In genomic region chr4:151688785-151689043, GRCh38 we compare ENCODE assay signal across 25 cellular contexts.
DNase-seq lines count a peak whose midpoint lies in the region; ATAC-seq, FAIRE-seq and TF ChIP-seq lines count a peak whose summit lies in the region.
"Had no signal": no experiment of that assay in that cellular context is flagged by ENCODE, and none has a peak within 500 bp of the region (broad histone marks: within the 10 kb centered on the region; RNA-seq: fewer than 3 reads in every experiment).

No MANE protein-coding gene starts in this region.

- peaks cover 9% of the 10 kb centered on the region for H3K36me3 Mint-ChIP-seq in astrocyte (ENCODE audit: low read depth, unreplicated experiment)

- POLR2A ChIA-PET in SK-N-SH (lab: Yijun Ruan, JAX) = no interaction called here

- H3K27me3 ChIP-seq in SK-N-SH (ENCODE audit: insufficient read depth) = no peaks in the 10 kb centered on the region
- peaks cover 2% of the 10 kb centered on the region for H3K27me3 ChIP-seq in astrocyte (ENCODE audit: insufficient read depth, low read length)
- H3K27me3 ChIP-seq in smooth muscle cell (ENCODE audit: low read depth) = no peaks in the 10 kb centered on the region
- no peaks in the 10 kb centered on the region for H3K27me3 ChIP-seq in osteoblast (ENCODE audit: insufficient read depth, low read length)
- H3K27me3 ChIP-seq: suprapubic skin, vagina had no signal

- peak overlapping the region; percentile 10 for H3K27ac Mint-ChIP-seq in astrocyte (ENCODE audit: unreplicated experiment)
- H3K27ac Mint-ChIP-seq: stimulated activated effector memory CD8-positive, alpha-beta T cell treated with anti-CD3 and anti-CD28 coated beads, Interleukin-12 subunit alpha, Interleukin-12 subunit beta, amount 100 ng/mL, for 72 hours; T-helper 2 cell treated with Interferon-gamma antibody and Interleukin-4, amounts not matched to agents 5 μg/mL and 100 μg/mL, for 36 hours had no signal

- H3K4me3 Mint-ChIP-seq in astrocyte (ENCODE audit: unreplicated experiment) = peak overlapping the region; percentile 12
- H3K4me3 Mint-ChIP-seq: activated CD4-positive, alpha-beta T cell treated with anti-CD3 and anti-CD28 coated beads for 36 hours; memory B cell; naive B cell; stimulated activated effector memory CD8-positive, alpha-beta T cell treated with anti-CD3 and anti-CD28 coated beads, Interleukin-12 subunit alpha, Interleukin-12 subunit beta, amount 100 ng/mL, for 72 hours; T-helper 2 cell treated with Interferon-gamma antibody and Interleukin-4, amounts not matched to agents 5 μg/mL and 100 μg/mL, for 36 hours had no signal

- FAIRE-seq in astrocyte (lab: Jason Lieb, UNC) (no peak), GM19239 (lab: Jason Lieb, UNC) (no peak)

- H3K4me3 ChIP-seq in SK-N-SH (ENCODE audit: low read depth in 2 of 2, low read length in 1 of 2) (no peak overlapping the region), astrocyte (ENCODE audit: insufficient read depth, low read depth, low read length) (no peak overlapping the region), mesodermal cell (ENCODE audit: extremely low read depth, insufficient read depth, low read length, poor library complexity, severe bottlenecking) (no peak overlapping the region), smooth muscle cell (no peak overlapping the region), osteoblast (ENCODE audit: insufficient read depth, low read length) (no peak overlapping the region)
- H3K4me3 ChIP-seq: suprapubic skin, vagina had no signal

- H3K27me3 Mint-ChIP-seq in astrocyte (ENCODE audit: low read depth, unreplicated experiment) = no peaks in the 10 kb centered on the region
- H3K27me3 Mint-ChIP-seq: activated CD4-positive, alpha-beta T cell treated with anti-CD3 and anti-CD28 coated beads for 36 hours; memory B cell; naive B cell had no signal

- no peak for TF ChIP-seq EP300 in SK-N-SH (IDR thresholded peaks at IDR 0.05; ENCODE audit: borderline replicate concordance in 1 of 2, low read depth in 1 of 2, low read length in 1 of 2)

- CTCF ChIA-PET in SK-N-SH (lab: Yijun Ruan, JAX) = interaction anchor here (1.0 kb wide), 1 partner anchor 25 kb away, joined by 3 read pairs; no protein-coding TSS in a partner anchor

- H3K79me2 ChIP-seq in SK-N-SH (ENCODE audit: insufficient read depth) = no peaks in the 10 kb centered on the region
- H3K79me2 ChIP-seq in astrocyte (ENCODE audit: insufficient read depth, low read length) = no peaks in the 10 kb centered on the region
- H3K79me2 ChIP-seq in smooth muscle cell (ENCODE audit: low read depth) = no peaks in the 10 kb centered on the region
- no peaks in the 10 kb centered on the region for H3K79me2 ChIP-seq in osteoblast (ENCODE audit: insufficient read depth, low read length)

- ATAC-seq in SK-N-SH treated with all-trans-retinoic acid at 6 μM for 48 hours (no peak), GM21717 (IDR thresholded peaks at IDR 0.05; ENCODE audit: unreplicated experiment) (no peak)
- ATAC-seq: activated CD4-positive, alpha-beta T cell treated with anti-CD3 and anti-CD28 coated beads for 36 hours; HCT116; stimulated activated effector memory CD8-positive, alpha-beta T cell treated with anti-CD3 and anti-CD28 coated beads, Interleukin-12 subunit alpha, Interleukin-12 subunit beta, amount 100 ng/mL, for 72 hours had no signal

- H4K20me1 ChIP-seq in SK-N-SH (ENCODE audit: insufficient read depth) (no peaks in the 10 kb centered on the region), astrocyte (ENCODE audit: insufficient read depth, low read length) (no peaks in the 10 kb centered on the region), smooth muscle cell (ENCODE audit: low read depth) (peaks cover 5% of the 10 kb centered on the region), osteoblast (ENCODE audit: insufficient read depth, low read length) (no peaks in the 10 kb centered on the region)

- H3K27ac ChIP-seq in SK-N-SH (ENCODE audit: low read depth in 2 of 2, low read length in 1 of 2) = peak overlapping the region in 1 of 2 experiments; percentile 47; a peak in 3 of 4 replicates
- no peak overlapping the region for H3K27ac ChIP-seq in astrocyte (ENCODE audit: low read depth, low read length)
- H3K27ac ChIP-seq in mesodermal cell (ENCODE audit: low read depth, low read length, severe bottlenecking) = peak overlapping the region; percentile 63
- H3K27ac ChIP-seq in smooth muscle cell (ENCODE audit: low read depth) = peak overlapping the region; percentile 26
- no peak overlapping the region for H3K27ac ChIP-seq in osteoblast (ENCODE audit: low read depth, low read length)
- H3K27ac ChIP-seq: 22Rv1, epithelial cell of prostate, suprapubic skin had no signal

- no peaks in the 10 kb centered on the region for H3K36me3 ChIP-seq in SK-N-SH (replicated peaks in 1 of 2; ENCODE audit: control insufficient read depth in 1 of 2, insufficient read depth in 2 of 2, low read length in 1 of 2)
- H3K36me3 ChIP-seq in astrocyte (ENCODE audit: insufficient read depth, low read length) = no peaks in the 10 kb centered on the region
- H3K36me3 ChIP-seq in mesodermal cell (ENCODE audit: control insufficient read depth, insufficient read depth, low read length) = no peaks in the 10 kb centered on the region
- no peaks in the 10 kb centered on the region for H3K36me3 ChIP-seq in smooth muscle cell (ENCODE audit: low read depth)
- no peaks in the 10 kb centered on the region for H3K36me3 ChIP-seq in osteoblast (ENCODE audit: insufficient read depth, low read length)
- H3K36me3 ChIP-seq: suprapubic skin, vagina had no signal

- H3K4me1 ChIP-seq in SK-N-SH (ENCODE audit: control insufficient read depth in 1 of 2, insufficient read depth in 2 of 2, low read depth in 1 of 2, low read length in 1 of 2) = peaks cover 33 to 57% of the 10 kb centered on the region in 2 experiments
- H3K4me1 ChIP-seq in astrocyte (ENCODE audit: insufficient read depth, low read length) = peaks cover 42% of the 10 kb centered on the region
- H3K4me1 ChIP-seq in mesodermal cell (ENCODE audit: control insufficient read depth, insufficient read depth, low read length, poor library complexity, severe bottlenecking) = peaks cover 51% of the 10 kb centered on the region
- H3K4me1 ChIP-seq in smooth muscle cell (ENCODE audit: low read depth) = peaks cover 26% of the 10 kb centered on the region
- peaks cover 46% of the 10 kb centered on the region for H3K4me1 ChIP-seq in osteoblast (ENCODE audit: insufficient read depth, low read length)

- no peak overlapping the region for H2AFZ ChIP-seq in SK-N-SH (ENCODE audit: low read depth)
- H2AFZ ChIP-seq in astrocyte (ENCODE audit: low read depth, low read length) = no peak overlapping the region
- no peak overlapping the region for H2AFZ ChIP-seq in smooth muscle cell (ENCODE audit: low read depth)
- H2AFZ ChIP-seq in osteoblast (ENCODE audit: low read length) = no peak overlapping the region

- DNase-seq in SK-N-SH (no peak), astrocyte (ENCODE audit: low read depth) (no peak), smooth muscle cell (lab: John Stamatoyannopoulos, UW; ENCODE audit: unreplicated experiment) (no peak), osteoblast (ENCODE audit: insufficient read length, low spot score, missing footprints) (no peak), GM19239 (ENCODE audit: insufficient read length, low spot score) (no peak)
- DNase-seq: activated CD4-positive, alpha-beta T cell treated with anti-CD3 and anti-CD28 coated beads for 36 hours; activated gamma-delta T cell; activated T-cell treated with anti-CD3 and anti-CD28 coated beads for 4 hours; Calu3; effector CD4-positive, alpha-beta T cell; Karpas-422; MV-4-11; naive B cell; stimulated activated CD4-positive, alpha-beta T cell treated with anti-CD3 and anti-CD28 coated beads, Interleukin-4, amount 100 ng/mL, for 24 hours had no signal

- H3K9me2 ChIP-seq in SK-N-SH = no peaks in the 10 kb centered on the region

- no peak for TF ChIP-seq CTCF in SK-N-SH (IDR thresholded peaks at IDR 0.05)
- TF ChIP-seq CTCF in astrocyte (IDR thresholded peaks at IDR 0.05; ENCODE audit: insufficient read depth, low read depth, low read length) = no peak
- no peak for TF ChIP-seq CTCF in smooth muscle cell (IDR thresholded peaks at IDR 0.05; ENCODE audit: borderline replicate concordance, insufficient read depth, poor library complexity, severe bottlenecking)
- TF ChIP-seq CTCF in osteoblast (IDR thresholded peaks at IDR 0.05; ENCODE audit: extremely low read depth, low read depth, low read length) = no peak

- H3F3A ChIP-seq in SK-N-SH (replicated peaks; ENCODE audit: insufficient read depth) = peaks cover 17% of the 10 kb centered on the region
- peaks cover 19% of the 10 kb centered on the region for H3F3A ChIP-seq in smooth muscle cell (ENCODE audit: low read depth)

- TF ChIP-seq RAD21 in SK-N-SH (IDR thresholded peaks at IDR 0.05; ENCODE audit: low read length) = no peak

- H3K9me3 ChIP-seq in SK-N-SH = no peaks in the 10 kb centered on the region
- H3K9me3 ChIP-seq in astrocyte (ENCODE audit: insufficient read depth, low read depth, low read length) = no peaks in the 10 kb centered on the region
- H3K9me3 ChIP-seq in mesodermal cell (ENCODE audit: control insufficient read depth, low read length) = no peaks in the 10 kb centered on the region
- H3K9me3 ChIP-seq in smooth muscle cell (replicated peaks; ENCODE audit: low read depth) = no peaks in the 10 kb centered on the region
- no peaks in the 10 kb centered on the region for H3K9me3 ChIP-seq in osteoblast (ENCODE audit: low read depth, low read length)
- H3K9me3 ChIP-seq: suprapubic skin, vagina had no signal

- H3K4me2 ChIP-seq in SK-N-SH = peak overlapping the region; percentile 30; the same call in 1 of the 2 replicates
- H3K4me2 ChIP-seq in astrocyte (ENCODE audit: low read length) = peak overlapping the region; percentile 48
- H3K4me2 ChIP-seq in smooth muscle cell = no peak overlapping the region
- H3K4me2 ChIP-seq in osteoblast (ENCODE audit: insufficient read depth, low read length) = no peak overlapping the region

- H3K9ac ChIP-seq in SK-N-SH (no peak overlapping the region), astrocyte (ENCODE audit: low read length) (peak overlapping the region; percentile 45), smooth muscle cell (ENCODE audit: low read depth) (no peak overlapping the region)

- peaks cover 45% of the 10 kb centered on the region for H3K4me1 Mint-ChIP-seq in astrocyte (ENCODE audit: low read depth, unreplicated experiment)
- H3K4me1 Mint-ChIP-seq: activated CD4-positive, alpha-beta T cell treated with anti-CD3 and anti-CD28 coated beads for 36 hours; memory B cell; naive B cell; stimulated activated effector memory CD8-positive, alpha-beta T cell treated with anti-CD3 and anti-CD28 coated beads, Interleukin-12 subunit alpha, Interleukin-12 subunit beta, amount 100 ng/mL, for 72 hours had no signal

- no peaks in the 10 kb centered on the region for H3K9me3 Mint-ChIP-seq in astrocyte (ENCODE audit: unreplicated experiment)
- H3K9me3 Mint-ChIP-seq: memory B cell; naive B cell; stimulated activated effector memory CD8-positive, alpha-beta T cell treated with anti-CD3 and anti-CD28 coated beads, Interleukin-12 subunit alpha, Interleukin-12 subunit beta, amount 100 ng/mL, for 72 hours; T-helper 2 cell treated with Interferon-gamma antibody and Interleukin-4, amounts not matched to agents 5 μg/mL and 100 μg/mL, for 36 hours had no signal

TF ChIP-seq in SK-N-SH, 30 proteins besides CTCF, POLR2A, EP300 and RAD21 (continues in another document):
- no peak for TF ChIP-seq POLR2AphosphoS5 (IDR thresholded peaks at IDR 0.05; ENCODE audit: low read depth, low read length)

Comparison
In these comparisons a context has a peak if more than half of its experiments do, and no peak if none do; other contexts are left out.
1. H3K27ac ChIP-seq: peak in mesodermal cell (single experiment) and smooth muscle cell (single experiment); none in astrocyte (single experiment) and osteoblast (single experiment).
2. H3K4me2 ChIP-seq: peak in SK-N-SH (single experiment) and astrocyte (single experiment); none in smooth muscle cell (single experiment) and osteoblast (single experiment).